8 cellular contexts compared by ENCODE assay signal in the genomic region with DNA sequence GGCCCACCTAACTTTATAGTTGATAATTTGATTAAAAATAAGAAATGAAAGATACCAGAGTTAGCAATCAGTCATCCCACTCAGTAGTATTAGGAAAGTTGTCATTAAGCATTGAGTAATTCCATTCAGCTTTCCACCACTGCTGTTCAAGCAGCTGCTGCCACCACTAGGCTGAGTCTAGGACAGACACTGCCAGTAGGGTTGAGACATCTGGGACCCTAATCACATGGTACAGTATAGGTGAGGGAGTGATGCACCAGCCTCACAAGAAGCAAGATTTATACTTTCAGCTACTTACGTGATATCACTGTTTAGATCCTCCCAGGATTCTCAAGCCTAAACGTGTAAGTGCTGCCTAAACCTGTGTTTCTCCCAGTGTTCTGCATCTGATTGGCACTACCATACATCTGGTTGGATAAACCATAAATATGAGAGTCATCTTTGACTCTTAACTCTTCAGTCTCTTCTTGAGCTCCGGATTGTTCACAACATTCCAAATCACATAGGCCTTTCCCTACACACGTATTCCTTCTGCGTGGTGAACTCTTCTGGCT. TPM values are rescaled to one million over a fixed set of nuclear protein-coding genes. Genes with fewer than 3 reads are reported as not detected.
DNase-seq lines count a peak whose midpoint lies in the region; ATAC-seq, FAIRE-seq and TF ChIP-seq lines count a peak whose summit lies in the region.

No MANE protein-coding gene starts in this region.

- H3K79me2 ChIP-seq in astrocyte (ENCODE audit: insufficient read depth, low read length) (peaks cover 76% of the 10 kb centered on the region), neural cell (replicated peaks; ENCODE audit: insufficient read depth, low read length) (peaks cover 59% of the 10 kb centered on the region)

- H3K4me3 Mint-ChIP-seq in astrocyte (ENCODE audit: unreplicated experiment): peak overlapping the region; percentile 90

- H3K27ac ChIP-seq in astrocyte (ENCODE audit: low read depth, low read length) (peak overlapping the region; percentile 71), neural cell (ENCODE audit: low read length) (no peak overlapping the region), kidney (ENCODE audit: low read depth in 2 of 2, low read length in 2 of 2) (no peak overlapping the region)

- FAIRE-seq in astrocyte (lab: Jason Lieb, UNC) (no peak), kidney (lab: Jason Lieb, UNC) (no peak)

- no peak overlapping the region for H2AFZ ChIP-seq in astrocyte (ENCODE audit: low read depth, low read length)
- H2AFZ ChIP-seq in neural cell (ENCODE audit: low read depth, low read length): no peak overlapping the region

- peaks cover 24% of the 10 kb centered on the region for H3K4me1 Mint-ChIP-seq in astrocyte (ENCODE audit: low read depth, unreplicated experiment)

- H3K4me1 ChIP-seq in astrocyte (ENCODE audit: insufficient read depth, low read length): peaks cover 16% of the 10 kb centered on the region
- H3K4me1 ChIP-seq in kidney (ENCODE audit: control insufficient read depth in 1 of 2, insufficient read depth in 1 of 2, low read depth in 1 of 2, low read length in 2 of 2): peaks cover 6 to 10% of the 10 kb centered on the region in 2 donors

- peaks cover 11% of the 10 kb centered on the region for H3K36me3 ChIP-seq in astrocyte (ENCODE audit: insufficient read depth, low read length)
- H3K36me3 ChIP-seq in neural cell (ENCODE audit: insufficient read depth, low read length): peaks cover 3% of the 10 kb centered on the region
- peaks cover 3 to 8% of the 10 kb centered on the region in 2 donors for H3K36me3 ChIP-seq in kidney (ENCODE audit: control insufficient read depth in 1 of 2, insufficient read depth in 2 of 2, low read length in 2 of 2)

- no peaks in the 10 kb centered on the region for H3K9me2 ChIP-seq in neural cell (ENCODE audit: insufficient read depth, low read length)

- no peak for ATAC-seq in HG02938 (IDR thresholded peaks at IDR 0.05; ENCODE audit: unreplicated experiment)

- no peaks in the 10 kb centered on the region for H3K27me3 Mint-ChIP-seq in astrocyte (ENCODE audit: low read depth, unreplicated experiment)

- no peaks in the 10 kb centered on the region for H3K9me3 ChIP-seq in astrocyte (ENCODE audit: insufficient read depth, low read depth, low read length)
- H3K9me3 ChIP-seq in neural cell (ENCODE audit: low read length): no peaks in the 10 kb centered on the region
- H3K9me3 ChIP-seq in kidney (ENCODE audit: control insufficient read depth in 1 of 2, low read length in 2 of 2): no peaks in the 10 kb centered on the region

- no peak for TF ChIP-seq RAD21 in neural cell (conservative IDR thresholded peaks at IDR 0.05)

- no peaks in the 10 kb centered on the region for H3K9me3 Mint-ChIP-seq in astrocyte (ENCODE audit: unreplicated experiment)

- peak overlapping the region; percentile 17 for H3K9ac ChIP-seq in astrocyte (ENCODE audit: low read length)
- H3K9ac ChIP-seq in neural cell (ENCODE audit: low read length): no peak overlapping the region
- no peak overlapping the region for H3K9ac ChIP-seq in kidney (ENCODE audit: low read length in 2 of 2)

- TF ChIP-seq CTCF in AG10803 (conservative IDR thresholded peaks at IDR 0.05; ENCODE audit: low read length): no peak; the same call in 1 of the 2 replicates
- TF ChIP-seq CTCF in GM13977 (IDR thresholded peaks at IDR 0.05; ENCODE audit: extremely low read depth, insufficient read depth, missing control alignments): peak; percentile 47
- TF ChIP-seq CTCF in astrocyte (IDR thresholded peaks at IDR 0.05; ENCODE audit: insufficient read depth, low read depth, low read length): no peak
- peak; percentile 41 for TF ChIP-seq CTCF in neural cell (IDR thresholded peaks at IDR 0.05; ENCODE audit: poor library complexity, severe bottlenecking)
- no peak for TF ChIP-seq CTCF in kidney (IDR thresholded peaks at IDR 0.05; ENCODE audit: borderline replicate concordance, extremely low read depth, insufficient read depth)

- no peak overlapping the region for H3K4me3 ChIP-seq in AG10803 (ENCODE audit: low read length)
- H3K4me3 ChIP-seq in astrocyte (ENCODE audit: insufficient read depth, low read depth, low read length): peak overlapping the region; percentile 89
- H3K4me3 ChIP-seq in neural cell (ENCODE audit: low read length): peak overlapping the region; percentile 89
- H3K4me3 ChIP-seq in kidney (ENCODE audit: low read length in 2 of 2): no peak overlapping the region

- DNase-seq in AG10803 (ENCODE audit: low read depth) (peak; percentile 22), GM13977 (ENCODE audit: low spot score) (peak; percentile 36), NCI-H2227 (lab: John Stamatoyannopoulos, UW; ENCODE audit: unreplicated experiment) (peak; percentile 63), astrocyte (ENCODE audit: low read depth) (peak; percentile 6), amniotic stem cell (lab: John Stamatoyannopoulos, UW) (no peak), kidney (no peak)

- peaks cover 4% of the 10 kb centered on the region for H3F3A ChIP-seq in neural cell (ENCODE audit: insufficient read depth, low read length, poor library complexity, severe bottlenecking)

- peaks cover 49% of the 10 kb centered on the region for H4K20me1 ChIP-seq in astrocyte (ENCODE audit: insufficient read depth, low read length)
- no peaks in the 10 kb centered on the region for H4K20me1 ChIP-seq in neural cell (ENCODE audit: insufficient read depth)

- H3K4me2 ChIP-seq in astrocyte (ENCODE audit: low read length) (peak overlapping the region; percentile 82), neural cell (ENCODE audit: low read length) (no peak overlapping the region)

- peaks cover 3% of the 10 kb centered on the region for H3K36me3 Mint-ChIP-seq in astrocyte (ENCODE audit: low read depth, unreplicated experiment)

- no peaks in the 10 kb centered on the region for H3K27me3 ChIP-seq in astrocyte (ENCODE audit: insufficient read depth, low read length)
- no peaks in the 10 kb centered on the region for H3K27me3 ChIP-seq in neural cell (ENCODE audit: insufficient read depth, low read depth, low read length)

- no peak for TF ChIP-seq EP300 in neural cell (conservative IDR thresholded peaks at IDR 0.05; ENCODE audit: poor library complexity, severe bottlenecking)

- intact Hi-C loops in kidney (cut with DNase I): no loop called here

- H3K27ac Mint-ChIP-seq in astrocyte (ENCODE audit: unreplicated experiment): peak overlapping the region; percentile 35

- in situ Hi-C loops in GM13977 (cut with MboI; ENCODE audit: low pct_unique_long_range_greater_than_20kb, low sequenced_read_pairs, unreplicated experiment): no loop called here

TF ChIP-seq in neural cell, 6 proteins besides CTCF, POLR2A, EP300 and RAD21:
- TF ChIP-seq SMC3 (conservative IDR thresholded peaks at IDR 0.05; ENCODE audit: poor library complexity): no peak
- no peak for TF ChIP-seq REST (IDR thresholded peaks at IDR 0.05; ENCODE audit: borderline replicate concordance)
- no peak for TF ChIP-seq EZH2 (IDR thresholded peaks at IDR 0.05; ENCODE audit: borderline replicate concordance, insufficient read depth, low read length, poor library complexity, severe bottlenecking)
- no peak for TF ChIP-seq TAF1 (IDR thresholded peaks at IDR 0.05; ENCODE audit: low read depth)
- TF ChIP-seq MXI1 (conservative IDR thresholded peaks at IDR 0.05; ENCODE audit: poor library complexity, severe bottlenecking): no peak
- TF ChIP-seq POLR2AphosphoS5 (IDR thresholded peaks at IDR 0.05): no peak

RNA-seq across cellular contexts. Expression of gene UBXN4, which starts 3.2 kb away (rescaled TPM):
- total RNA-seq in astrocyte (78.3 and 79.4 TPM in 2 replicates), kidney (96.8 TPM)
- polyA plus RNA-seq in neural cell (142 and 158 TPM in 2 replicates), kidney (ENCODE audit: insufficient read depth, low read depth, low replicate concordance) (33.0 TPM)
- polyA minus RNA-seq in neural cell: 106 and 116 TPM in 2 replicates

Comparison
In these comparisons a context has a peak if more than half of its experiments do, and no peak if none do; other contexts are left out.
1. DNase-seq: peak in AG10803 (single experiment), GM13977 (single experiment), NCI-H2227 (single experiment) and astrocyte (single experiment); none in amniotic stem cell (single experiment) and kidney (single experiment).
2. H3K4me3 ChIP-seq: peak in astrocyte (single experiment) and neural cell (single experiment); none in AG10803 (single experiment) and kidney (0 of 2).
3. CTCF ChIP-seq: peak in GM13977 (single experiment) and neural cell (single experiment); none in AG10803 (single experiment), astrocyte (single experiment) and kidney (single experiment).